17 cellular contexts compared by ENCODE assay signal in genomic region chr1:228185641-228185965, GRCh38. TPM values are rescaled to one million over a fixed set of nuclear protein-coding genes. Genes with fewer than 3 reads are reported as not detected.
DNase-seq lines count a peak whose midpoint lies in the region; ATAC-seq, FAIRE-seq and TF ChIP-seq lines count a peak whose summit lies in the region.
"Had no signal": no experiment of that assay in that cellular context is flagged by ENCODE, and none has a peak within 500 bp of the region (broad histone marks: within the 10 kb centered on the region; RNA-seq: fewer than 3 reads in every experiment).

No MANE protein-coding gene starts in this region.

- peaks cover 19% of the 10 kb centered on the region for H3K4me1 Mint-ChIP-seq in stimulated activated effector memory CD8-positive, alpha-beta T cell treated with anti-CD3 and anti-CD28 coated beads, Interleukin-12 subunit alpha, Interleukin-12 subunit beta, amount 100 ng/mL, for 72 hours
- H3K4me1 Mint-ChIP-seq: brain had no signal

- H3K36me3 Mint-ChIP-seq in stimulated activated effector memory CD8-positive, alpha-beta T cell treated with anti-CD3 and anti-CD28 coated beads, Interleukin-12 subunit alpha, Interleukin-12 subunit beta, amount 100 ng/mL, for 72 hours, result no peaks in the 10 kb centered on the region

- H3K4me3 ChIP-seq in K562 (no peak overlapping the region), heart right ventricle (no peak overlapping the region), mesenchymal stem cell (ENCODE audit: insufficient read depth in 1 of 2, low read depth in 1 of 2, low read length in 2 of 2) (no peak overlapping the region)
- H3K4me3 ChIP-seq: HAP-1, heart left ventricle, SK-N-MC, vagina had no signal

- no peak overlapping the region for H3K4ac ChIP-seq in mesenchymal stem cell (ENCODE audit: low read depth in 1 of 2, low read length in 2 of 2)

- no peak overlapping the region for H3K4me3 Mint-ChIP-seq in stimulated activated effector memory CD8-positive, alpha-beta T cell treated with anti-CD3 and anti-CD28 coated beads, Interleukin-12 subunit alpha, Interleukin-12 subunit beta, amount 100 ng/mL, for 72 hours
- H3K4me3 Mint-ChIP-seq: brain had no signal

- ATAC-seq in K562 (peak; percentile 30; the same call in 1 of the 3 replicates), heart right ventricle (no peak)
- ATAC-seq in stimulated activated effector memory CD8-positive, alpha-beta T cell treated with anti-CD3 and anti-CD28 coated beads, Interleukin-12 subunit alpha, Interleukin-12 subunit beta, amount 100 ng/mL, for 72 hours, result peak; percentile 90
- ATAC-seq: heart left ventricle had no signal

- H3K9ac ChIP-seq in K562 (ENCODE audit: insufficient read depth in 1 of 2, low read depth in 2 of 2, low read length in 2 of 2) (no peak overlapping the region; a peak in 1 of 4 replicates), mesenchymal stem cell (ENCODE audit: low read length) (no peak overlapping the region)

- H2BK12ac ChIP-seq in mesenchymal stem cell (ENCODE audit: low read length in 2 of 2), result no peak overlapping the region

- H3K14ac ChIP-seq in mesenchymal stem cell (ENCODE audit: low read length in 2 of 2), result no peak overlapping the region

- no peak for TF ChIP-seq EP300 in K562 (IDR thresholded peaks at IDR 0.05; ENCODE audit: low read length)

- no peaks in the 10 kb centered on the region for H3K9me3 Mint-ChIP-seq in stimulated activated effector memory CD8-positive, alpha-beta T cell treated with anti-CD3 and anti-CD28 coated beads, Interleukin-12 subunit alpha, Interleukin-12 subunit beta, amount 100 ng/mL, for 72 hours

- DNase-seq in activated gamma-delta T cell treated with Interleukin-2 at 50 U/mL for 16 hours, result peak; percentile 59
- no peak for DNase-seq in activated gamma-delta T cell (lab: John Stamatoyannopoulos, UW)
- DNase-seq in T-helper 9 cell, result peak; percentile 62
- no peak for DNase-seq in K562 (ENCODE audit: extremely low read depth in 1 of 4, low spot score in 3 of 4)
- no peak for DNase-seq in stimulated activated effector memory CD8-positive, alpha-beta T cell treated with anti-CD3 and anti-CD28 coated beads, Interleukin-12 subunit alpha, Interleukin-12 subunit beta, amount 100 ng/mL, for 72 hours (ENCODE audit: low spot score in 2 of 2)
- no peak for DNase-seq in heart right ventricle
- DNase-seq in SW 1271 (lab: John Stamatoyannopoulos, UW), result no peak
- DNase-seq in mesenchymal stem cell, result no peak
- DNase-seq: heart left ventricle, NCI-H2081, NCI-H69 had no signal

- no peak for TF ChIP-seq CTCF in K562 (IDR thresholded peaks at IDR 0.05 in 2 of 3, conservative IDR thresholded peaks at IDR 0.05 in 1 of 3; ENCODE audit: insufficient read depth in 2 of 3, low read depth in 1 of 3, low read length in 3 of 3)
- no peak for TF ChIP-seq CTCF in heart right ventricle (IDR thresholded peaks at IDR 0.05)

- no peak overlapping the region for H2AK5ac ChIP-seq in mesenchymal stem cell (ENCODE audit: low read length, severe bottlenecking)

- no peak overlapping the region for H2BK120ac ChIP-seq in mesenchymal stem cell (ENCODE audit: low read depth, low read length)

- H2AFZ ChIP-seq in K562 (ENCODE audit: low read depth, low read length), result no peak overlapping the region
- H2AFZ ChIP-seq in mesenchymal stem cell (ENCODE audit: low read depth, low read length), result no peak overlapping the region

- no peak overlapping the region for H2BK15ac ChIP-seq in mesenchymal stem cell (ENCODE audit: low read depth, poor library complexity, severe bottlenecking)

- intact Hi-C loops in K562 (cut with micrococcal nuclease), result no loop called here
- intact Hi-C loops in heart right ventricle (cut with DNase I), result no loop called here

- H3K4me2 ChIP-seq in K562 (ENCODE audit: insufficient read depth, low read length), result no peak overlapping the region
- no peak overlapping the region for H3K4me2 ChIP-seq in mesenchymal stem cell (ENCODE audit: low read length, poor library complexity, severe bottlenecking)

- H3K27me3 ChIP-seq in K562 (ENCODE audit: control insufficient read depth in 2 of 2, insufficient read depth in 2 of 2, low read length in 2 of 2), result no peaks in the 10 kb centered on the region
- H3K27me3 ChIP-seq in heart right ventricle, result no peaks in the 10 kb centered on the region
- no peaks in the 10 kb centered on the region for H3K27me3 ChIP-seq in mesenchymal stem cell (ENCODE audit: control insufficient read depth in 1 of 2, insufficient read depth in 1 of 2, low read length in 2 of 2)
- H3K27me3 ChIP-seq: heart left ventricle, vagina had no signal

- CTCF ChIA-PET in K562 (lab: Yijun Ruan, JAX; ENCODE audit: low intra/inter-chr PET ratio), result no interaction called here

- H2BK5ac ChIP-seq in mesenchymal stem cell (ENCODE audit: low read depth, low read length, poor library complexity, severe bottlenecking), result no peak overlapping the region

- peak overlapping the region; percentile 10 for H3K27ac Mint-ChIP-seq in stimulated activated effector memory CD8-positive, alpha-beta T cell treated with anti-CD3 and anti-CD28 coated beads, Interleukin-12 subunit alpha, Interleukin-12 subunit beta, amount 100 ng/mL, for 72 hours
- H3K27ac Mint-ChIP-seq: activated T-helper 2 cell treated with anti-CD3 and anti-CD28 coated beads, Interferon-gamma antibody, Interleukin-2, Interleukin-4, amounts not matched to agents 10 μg/mL and 5 μg/mL and 100 μg/mL, durations not matched to agents 14 hours and 24 hours and 36 hours had no signal

- BruUV-seq in K562 (replicated peaks; lab: Mats Ljungman, UMichigan), result no TSS peak

- H3K79me1 ChIP-seq in mesenchymal stem cell (replicated peaks; ENCODE audit: low read length, poor library complexity, severe bottlenecking), result peaks cover 10% of the 10 kb centered on the region

- H3K36me3 ChIP-seq in K562 (ENCODE audit: control insufficient read depth, insufficient read depth, low read length) (no peaks in the 10 kb centered on the region), heart right ventricle (peaks cover 0 to 7% (median 0%) of the 10 kb centered on the region in 9 donors), mesenchymal stem cell (ENCODE audit: control insufficient read depth in 1 of 2, insufficient read depth in 2 of 2, low read depth in 1 of 2, low read length in 2 of 2) (peaks cover 0 to 12% of the 10 kb centered on the region in 2 experiments)
- H3K36me3 ChIP-seq: HAP-1, heart left ventricle, vagina had no signal

- H3K79me2 ChIP-seq in K562 (ENCODE audit: control insufficient read depth, insufficient read depth, low read length), result no peaks in the 10 kb centered on the region

- TF ChIP-seq POLR2A in K562 (conservative IDR thresholded peaks at IDR 0.05), result no peak

- no peak overlapping the region for H4K8ac ChIP-seq in mesenchymal stem cell (ENCODE audit: low read length)

- no peaks in the 10 kb centered on the region for H3K9me3 ChIP-seq in K562 (replicated peaks; ENCODE audit: control insufficient read depth, insufficient read depth, low read depth, low read length)
- peaks cover 0 to 14% (median 0%) of the 10 kb centered on the region in 11 donors for H3K9me3 ChIP-seq in heart right ventricle
- peaks cover 8% of the 10 kb centered on the region for H3K9me3 ChIP-seq in mesenchymal stem cell (ENCODE audit: control insufficient read depth, low read length)
- H3K9me3 ChIP-seq: vagina had no signal

- H3K27ac ChIP-seq in K562 (ENCODE audit: extremely low read depth, low read depth, low read length), result no peak overlapping the region
- H3K27ac ChIP-seq in heart right ventricle, result no peak overlapping the region
- no peak overlapping the region for H3K27ac ChIP-seq in mesenchymal stem cell (ENCODE audit: low read length, poor library complexity, severe bottlenecking)
- H3K27ac ChIP-seq: heart left ventricle, SK-N-MC, vagina had no signal

- POLR2A ChIA-PET in K562 (lab: Yijun Ruan, JAX), result interaction anchor here (1.0 kb wide), 1 partner anchor 12 kb away, joined by 3 read pairs; no protein-coding TSS in a partner anchor

- H3K18ac ChIP-seq in mesenchymal stem cell (ENCODE audit: low read depth in 1 of 2, low read length in 2 of 2), result no peak overlapping the region

- peak; percentile 55 for FAIRE-seq in K562 (lab: Jason Lieb, UNC)
- FAIRE-seq: D721Med had no signal

- no peak for TF ChIP-seq RAD21 in K562 (CRISPR knock-in tag; conservative IDR thresholded peaks at IDR 0.05 in 1 of 2, IDR thresholded peaks at IDR 0.05 in 1 of 2)

- no peaks in the 10 kb centered on the region for H4K20me1 ChIP-seq in K562 (replicated peaks; ENCODE audit: control insufficient read depth, insufficient read depth, low read length)

- H3K23ac ChIP-seq in mesenchymal stem cell (ENCODE audit: low read length in 2 of 2), result no peak overlapping the region

- H3K4me1 ChIP-seq in K562 (replicated peaks in 1 of 2; ENCODE audit: control insufficient read depth in 2 of 2, insufficient read depth in 2 of 2, low read length in 2 of 2) (peaks cover 0 to under 1% of the 10 kb centered on the region in 2 experiments; a peak in 2 of 5 replicates), heart right ventricle (peaks cover 0 to 8% (median 0%) of the 10 kb centered on the region in 9 donors), mesenchymal stem cell (ENCODE audit: control insufficient read depth, insufficient read depth, low read depth, low read length) (no peaks in the 10 kb centered on the region)
- H3K4me1 ChIP-seq: HAP-1, heart left ventricle, vagina had no signal

- in situ Hi-C loops in K562 (cut with MboI), result no loop called here

- no peak overlapping the region for H4K91ac ChIP-seq in mesenchymal stem cell (ENCODE audit: low read length)

- 15% methylated on average over 11 of the region's 11 CpGs for WGBS in K562 (ENCODE audit: insufficient coverage, low coverage, missing lambda C conversion rate)
- WGBS in heart right ventricle, 2 donors, result 75 to 77% methylated on average over 11 of the region's 11 CpGs
- 78% methylated on average over 11 of the region's 11 CpGs for WGBS in mesenchymal stem cell

- no peaks in the 10 kb centered on the region for H3K9me1 ChIP-seq in K562 (ENCODE audit: control insufficient read depth, insufficient read depth, low read length)

RNA-seq across cellular contexts. Expression of gene IBA57, which starts 20.0 kb away (rescaled TPM):
- 6.2 and 10.7 TPM in 2 replicates for total RNA-seq in K562 (2011; cell fraction: chromatin; rRNA removed; ENCODE audit: low replicate concordance)
- 8.3 and 8.9 TPM in 2 replicates for total RNA-seq in K562 (2011; cell fraction: nucleolus; rRNA removed)
- 6.8 and 8.3 TPM in 2 replicates for total RNA-seq in K562 (2011; cell fraction: nucleoplasm; rRNA removed)
- total RNA-seq in K562 (2014; rRNA removed) (9.0 and 16.8 TPM in 2 replicates), K562 (2014; rRNA removed; fragmentation: Illumina TruSeq; extraction: Trizol) (1.8 and 1.9 TPM in 2 replicates), K562 (2015; rRNA removed; fragmentation: Illumina TruSeq; extraction: Trizol) (2.9 and 4.1 TPM in 2 replicates), K562 (2021) (14.1 and 15.5 TPM in 2 replicates), heart right ventricle (10 to 100 TPM in 9 of 10 donors, 1 to 10 TPM in 1; 9.3 to 20.3 (median 17.2) TPM)
- polyA plus RNA-seq in K562 (2011; rRNA removed) (2.7 and 5.6 TPM in 2 replicates), K562 (2014; fragmentation: Illumina TruSeq; extraction: Trizol) (1.9 and 5.9 TPM in 2 replicates), K562 (2014; fragmentation: Nextera tagmentation; extraction: Ambion mirVana) (1 to 10 TPM in 1 of 2 experiments, under 1 TPM in 1; 0.77 to 1.0 TPM), K562 (2014; rRNA removed) (6.9 and 9.0 TPM in 2 replicates), heart right ventricle (1 to 10 TPM; 2.8 to 6.7 TPM)
- polyA plus RNA-seq in K562 (2011; cell fraction: cytosol; rRNA removed), result 4.2 and 11.4 TPM in 2 replicates
- 4.0 and 5.9 TPM in 2 replicates for polyA plus RNA-seq in K562 (2011; cell fraction: nucleus; rRNA removed)
- polyA plus RNA-seq in K562 (2012), result 4.8 and 6.7 TPM in 2 replicates
- 1.9 and 2.1 TPM in 2 replicates for polyA minus RNA-seq in K562 (2011; rRNA and poly(A)+ RNA removed)
- polyA minus RNA-seq in K562 (2011; cell fraction: cytosol; rRNA and poly(A)+ RNA removed), result 7.1 and 8.0 TPM in 2 replicates
- polyA minus RNA-seq in K562 (2011; cell fraction: nucleus; rRNA and poly(A)+ RNA removed), result 3.4 and 3.7 TPM in 2 replicates
- 1.2 TPM for polyA plus RNA-seq in mesenchymal stem cell (2013, experiment 1 of 2)
- 1.7 TPM for polyA plus RNA-seq in mesenchymal stem cell (2013, experiment 2 of 2)

RNA-seq across cellular contexts. Expression of gene OBSCN, which starts 22.2 kb away (rescaled TPM):
- total RNA-seq in K562 (2011; cell fraction: chromatin; rRNA removed; ENCODE audit: low replicate concordance), result 22.3 and 52.9 TPM in 2 replicates
- 25.5 and 27.1 TPM in 2 replicates for total RNA-seq in K562 (2011; cell fraction: nucleolus; rRNA removed)
- total RNA-seq in K562 (2011; cell fraction: nucleoplasm; rRNA removed), result 20.5 and 20.6 TPM in 2 replicates
- total RNA-seq in K562 (2014; rRNA removed) (11.8 and 12.0 TPM in 2 replicates), K562 (2014; rRNA removed; fragmentation: Illumina TruSeq; extraction: Trizol) (0.83 and 1.7 TPM in 2 replicates), K562 (2015; rRNA removed; fragmentation: Illumina TruSeq; extraction: Trizol) (4.1 and 5.0 TPM in 2 replicates), K562 (2021) (17.4 and 19.7 TPM in 2 replicates), heart right ventricle (100 to 1,000 TPM; 285 to 541 (median 407) TPM)
- polyA plus RNA-seq in K562 (2011; rRNA removed) (3.4 and 5.6 TPM in 2 replicates), K562 (2014; fragmentation: Illumina TruSeq; extraction: Trizol) (3.6 and 6.9 TPM in 2 replicates), K562 (2014; fragmentation: Nextera tagmentation; extraction: Ambion mirVana) (under 1 TPM; 0.18 to 0.29 TPM), K562 (2014; rRNA removed) (11.1 and 12.5 TPM in 2 replicates), heart right ventricle (100 to 1,000 TPM; 176 to 639 TPM)
- 3.0 and 8.2 TPM in 2 replicates for polyA plus RNA-seq in K562 (2011; cell fraction: cytosol; rRNA removed)
- polyA plus RNA-seq in K562 (2011; cell fraction: nucleus; rRNA removed), result 22.5 and 42.0 TPM in 2 replicates
- polyA plus RNA-seq in K562 (2012), result 15.8 and 26.7 TPM in 2 replicates
- 3.4 TPM in 2 replicates for polyA minus RNA-seq in K562 (2011; rRNA and poly(A)+ RNA removed)
- 8.2 and 10.9 TPM in 2 replicates for polyA minus RNA-seq in K562 (2011; cell fraction: cytosol; rRNA and poly(A)+ RNA removed)
- polyA minus RNA-seq in K562 (2011; cell fraction: nucleus; rRNA and poly(A)+ RNA removed), result 7.0 and 7.1 TPM in 2 replicates
- polyA plus RNA-seq in mesenchymal stem cell (2013, experiment 1 of 2), result 4.5 TPM
- polyA plus RNA-seq in mesenchymal stem cell (2013, experiment 2 of 2), result 4.9 TPM

RNA-seq across cellular contexts. Expression of gene GJC2, which starts 35.9 kb away (rescaled TPM):
- 0.53 and 1.4 TPM in 2 replicates for total RNA-seq in K562 (2011; cell fraction: chromatin; rRNA removed; ENCODE audit: low replicate concordance)
- total RNA-seq in K562 (2011; cell fraction: nucleolus; rRNA removed), result 1.2 and 2.2 TPM in 2 replicates
- total RNA-seq in K562 (2011; cell fraction: nucleoplasm; rRNA removed), result 0.59 and 0.69 TPM in 2 replicates
- total RNA-seq in K562 (2014; rRNA removed), result 0.32 and 0.86 TPM in 2 replicates
- 0.11 and 0.16 TPM in 2 replicates for total RNA-seq in K562 (2014; rRNA removed; fragmentation: Illumina TruSeq; extraction: Trizol)
- 0.11 and 0.22 TPM in 2 replicates for total RNA-seq in K562 (2015; rRNA removed; fragmentation: Illumina TruSeq; extraction: Trizol)
- 0.62 and 0.69 TPM in 2 replicates for total RNA-seq in K562 (2021)
- 0.08 and 0.20 TPM in 2 replicates for polyA plus RNA-seq in K562 (2011; rRNA removed)
- polyA plus RNA-seq in K562 (2011; cell fraction: cytosol; rRNA removed), result 0.10 and 0.61 TPM in 2 replicates
- polyA plus RNA-seq in K562 (2011; cell fraction: nucleus; rRNA removed), result 0.29 and 1.1 TPM in 2 replicates
- polyA plus RNA-seq in K562 (2012), result 0.39 and 0.47 TPM in 2 replicates
- polyA plus RNA-seq in K562 (2014; fragmentation: Illumina TruSeq; extraction: Trizol), result 0.06 and 0.12 TPM in 2 replicates
- not detected for polyA plus RNA-seq in K562 (2014; fragmentation: Nextera tagmentation; extraction: Ambion mirVana)
- polyA plus RNA-seq in K562 (2014; rRNA removed), result 0.03 and 0.36 TPM in 2 replicates
- 0.09 and 0.18 TPM in 2 replicates for polyA minus RNA-seq in K562 (2011; rRNA and poly(A)+ RNA removed)
- polyA minus RNA-seq in K562 (2011; cell fraction: cytosol; rRNA and poly(A)+ RNA removed), result 0.57 TPM in 1 of 2 replicates, not detected in the other
- 0.40 and 0.44 TPM in 2 replicates for polyA minus RNA-seq in K562 (2011; cell fraction: nucleus; rRNA and poly(A)+ RNA removed)
- total RNA-seq in heart right ventricle, result 1 to 10 TPM in 7 of 10 donors, under 1 TPM in 3; 0.61 to 1.5 (median 1.2) TPM
- polyA plus RNA-seq in heart right ventricle, result 1 to 10 TPM; 1.0 to 1.4 TPM
- 0.33 TPM for polyA plus RNA-seq in mesenchymal stem cell (2013, experiment 1 of 2)
- 0.37 TPM for polyA plus RNA-seq in mesenchymal stem cell (2013, experiment 2 of 2)

RNA-seq across cellular contexts. Expression of gene GUK1, which starts 45.5 kb away (rescaled TPM):
- 206 and 587 TPM in 2 replicates for total RNA-seq in K562 (2011; cell fraction: chromatin; rRNA removed; ENCODE audit: low replicate concordance)
- total RNA-seq in K562 (2011; cell fraction: nucleolus; rRNA removed), result 479 and 565 TPM in 2 replicates
- 351 and 369 TPM in 2 replicates for total RNA-seq in K562 (2011; cell fraction: nucleoplasm; rRNA removed)
- total RNA-seq in K562 (2014; rRNA removed) (331 and 360 TPM in 2 replicates), K562 (2014; rRNA removed; fragmentation: Illumina TruSeq; extraction: Trizol) (31.6 and 42.7 TPM in 2 replicates), K562 (2015; rRNA removed; fragmentation: Illumina TruSeq; extraction: Trizol) (129 and 132 TPM in 2 replicates), K562 (2021) (228 and 233 TPM in 2 replicates), heart right ventricle (100 to 1,000 TPM; 121 to 207 (median 159) TPM)
- polyA plus RNA-seq in K562 (2011; rRNA removed) (192 and 244 TPM in 2 replicates), K562 (2014; fragmentation: Illumina TruSeq; extraction: Trizol) (44.3 and 143 TPM in 2 replicates), K562 (2014; fragmentation: Nextera tagmentation; extraction: Ambion mirVana) (10 to 100 TPM in 1 of 2 experiments, 1 to 10 TPM in 1; 7.0 to 18.1 TPM), K562 (2014; rRNA removed) (285 and 338 TPM in 2 replicates), heart right ventricle (100 to 1,000 TPM; 275 to 474 TPM)
- 357 and 647 TPM in 2 replicates for polyA plus RNA-seq in K562 (2011; cell fraction: cytosol; rRNA removed)
- 690 and 902 TPM in 2 replicates for polyA plus RNA-seq in K562 (2011; cell fraction: nucleus; rRNA removed)
- polyA plus RNA-seq in K562 (2012), result 198 and 243 TPM in 2 replicates
- polyA minus RNA-seq in K562 (2011; rRNA and poly(A)+ RNA removed), result 38.4 and 72.5 TPM in 2 replicates
- 79.7 and 95.8 TPM in 2 replicates for polyA minus RNA-seq in K562 (2011; cell fraction: cytosol; rRNA and poly(A)+ RNA removed)
- polyA minus RNA-seq in K562 (2011; cell fraction: nucleus; rRNA and poly(A)+ RNA removed), result 159 and 171 TPM in 2 replicates
- 218 TPM for polyA plus RNA-seq in mesenchymal stem cell (2013, experiment 1 of 2)
- 225 TPM for polyA plus RNA-seq in mesenchymal stem cell (2013, experiment 2 of 2)

Comparison
In these comparisons a context has a peak if more than half of its experiments do, and no peak if none do; other contexts are left out.
1. DNase-seq: peak in activated gamma-delta T cell treated with Interleukin-2 at 50 U/mL for 16 hours (single experiment) and T-helper 9 cell (single experiment); none in activated gamma-delta T cell (single experiment), K562 (0 of 4), stimulated activated effector memory CD8-positive, alpha-beta T cell treated with anti-CD3 and anti-CD28 coated beads, Interleukin-12 subunit alpha, Interleukin-12 subunit beta, amount 100 ng/mL, for 72 hours (0 of 2), heart right ventricle (0 of 2), SW 1271 (0 of 2) and mesenchymal stem cell (single experiment).
2. ATAC-seq: peak in K562 (single experiment) and stimulated activated effector memory CD8-positive, alpha-beta T cell treated with anti-CD3 and anti-CD28 coated beads, Interleukin-12 subunit alpha, Interleukin-12 subunit beta, amount 100 ng/mL, for 72 hours (single experiment); none in heart right ventricle (0 of 8).
3. RNA of gene OBSCN, which starts 22.2 kb away (total RNA-seq): 285 to 541 TPM in heart right ventricle; 0.83 to 52.9 TPM in K562; every median in the first group is over 4 times any median in the second.